ENCODE assay signal across 23 cellular contexts in genomic region chr1:39441797-39442196, GRCh38. TPM values are rescaled to one million over a fixed set of nuclear protein-coding genes. Genes with fewer than 3 reads are reported as not detected.
DNase-seq lines count a peak whose midpoint lies in the region; ATAC-seq, FAIRE-seq and TF ChIP-seq lines count a peak whose summit lies in the region.
"Had no signal": no experiment of that assay in that cellular context is flagged by ENCODE, and none has a peak within 500 bp of the region (broad histone marks: within the 10 kb centered on the region; RNA-seq: fewer than 3 reads in every experiment).

No MANE protein-coding gene starts in this region.

- BruUV-seq in HepG2 (replicated peaks; lab: Mats Ljungman, UMichigan) (no TSS peak), OCI-LY7 (replicated peaks; lab: Mats Ljungman, UMichigan) (no TSS peak)

- H3K4me3 ChIP-seq in liver (ENCODE audit: low read depth in 1 of 3, low read length in 3 of 3) (no peak overlapping the region), HepG2 (replicated peaks in 1 of 3; ENCODE audit: insufficient read depth in 1 of 3, low read depth in 2 of 3, low read length in 3 of 3) (no peak overlapping the region), OCI-LY7 (ENCODE audit: low read depth, low read length, poor library complexity, severe bottlenecking) (no peak overlapping the region), endodermal cell (ENCODE audit: low read length) (peak overlapping the region; percentile 33), right lobe of liver (no peak overlapping the region), brain microvascular endothelial cell (ENCODE audit: low read depth, low read length) (no peak overlapping the region)
- H3K4me3 ChIP-seq: GM23248, HAP-1 had no signal

- H3K27ac Mint-ChIP-seq in endodermal cell = no peak overlapping the region
- H3K27ac Mint-ChIP-seq: IgD-negative memory B cell had no signal

- H3K4me3 Mint-ChIP-seq in endodermal cell = no peak overlapping the region
- H3K4me3 Mint-ChIP-seq: CD4-positive, CD25-positive, alpha-beta regulatory T cell; CD8-positive, alpha-beta memory T cell; IgD-negative memory B cell had no signal

- FAIRE-seq in HepG2 (lab: Jason Lieb, UNC) = no peak
- FAIRE-seq: A204.1, D721Med, G401.6, GM12891, GM19239, HTR-8/SVneo had no signal

- H4K20me1 ChIP-seq in HepG2 (ENCODE audit: insufficient read depth, low read length) (no peaks in the 10 kb centered on the region; the same call in 1 of the 2 replicates), OCI-LY7 (ENCODE audit: insufficient read depth, low read length) (no peaks in the 10 kb centered on the region)

- H3K79me2 ChIP-seq in HepG2 (ENCODE audit: insufficient read depth, low read length) = no peaks in the 10 kb centered on the region
- H3K79me2 ChIP-seq in OCI-LY7 (ENCODE audit: insufficient read depth, low read depth, low read length) = no peaks in the 10 kb centered on the region

- ATAC-seq in HepG2 = no peak
- peak; percentile 75 to 92 (median 84) for ATAC-seq in right lobe of liver

- H2AFZ ChIP-seq in HepG2 (ENCODE audit: low read length) (no peak overlapping the region), OCI-LY7 (ENCODE audit: low read length) (no peak overlapping the region)
- H2AFZ ChIP-seq: GM23248 had no signal

- peaks cover 72% of the 10 kb centered on the region for H3K36me3 Mint-ChIP-seq in endodermal cell (ENCODE audit: low read depth)

- H3K4me1 ChIP-seq in liver (ENCODE audit: control insufficient read depth in 4 of 4, insufficient read depth in 4 of 4, low read length in 3 of 4) (peaks cover 5 to 14% (median 7%) of the 10 kb centered on the region in 4 donors), HepG2 (ENCODE audit: insufficient read depth, low read length) (no peaks in the 10 kb centered on the region), OCI-LY7 (ENCODE audit: insufficient read depth, low read length, poor library complexity, severe bottlenecking) (no peaks in the 10 kb centered on the region), endodermal cell (ENCODE audit: control insufficient read depth, insufficient read depth, low read length) (peaks cover 6% of the 10 kb centered on the region), right lobe of liver (peaks cover 0 to 18% (median 5%) of the 10 kb centered on the region in 4 donors)
- H3K4me1 ChIP-seq: BE2C, HAP-1 had no signal

- no peaks in the 10 kb centered on the region for H3K27me3 Mint-ChIP-seq in endodermal cell (ENCODE audit: insufficient read depth)
- H3K27me3 Mint-ChIP-seq: CD4-positive, CD25-positive, alpha-beta regulatory T cell; CD8-positive, alpha-beta memory T cell; IgD-negative memory B cell had no signal

- no peak for TF ChIP-seq EP300 in HepG2 (IDR thresholded peaks at IDR 0.05; ENCODE audit: low read depth in 2 of 2, low read length in 2 of 2)
- no peak for TF ChIP-seq EP300 in HepG2 (CRISPR knock-in tag; IDR thresholded peaks at IDR 0.05; ENCODE audit: borderline replicate concordance)

- in situ Hi-C loops in HepG2 (cut with HindIII; ENCODE audit: extremely low pct_ligation_motif_present, low pct_unique_long_range_greater_than_20kb) (no loop called here), brain microvascular endothelial cell (cut with HindIII; ENCODE audit: low pct_ligation_motif_present, low sequenced_read_pairs) (no loop called here)

- H3K4me1 Mint-ChIP-seq in endodermal cell = peaks cover 24% of the 10 kb centered on the region
- H3K4me1 Mint-ChIP-seq: CD4-positive, CD25-positive, alpha-beta regulatory T cell; CD8-positive, alpha-beta memory T cell; IgD-negative memory B cell had no signal

- no peak for TF ChIP-seq CTCF in liver (IDR thresholded peaks at IDR 0.05; ENCODE audit: low read depth, low read length, missing input control)
- TF ChIP-seq CTCF in HepG2 (CRISPR knock-in tag; IDR thresholded peaks at IDR 0.05) = no peak
- TF ChIP-seq CTCF in OCI-LY7 (conservative IDR thresholded peaks at IDR 0.05; ENCODE audit: low read length) = 0 out of 2 replicates have a peak, but pooled peaks have one; percentile 10
- TF ChIP-seq CTCF in endodermal cell (conservative IDR thresholded peaks at IDR 0.05) = peak; percentile 50
- TF ChIP-seq CTCF in right lobe of liver (IDR thresholded peaks at IDR 0.05) = peak in 3 of 4 donors; percentile 9 to 28 (median 26)
- no peak for TF ChIP-seq CTCF in brain microvascular endothelial cell (IDR thresholded peaks at IDR 0.05; ENCODE audit: low read depth, low read length, missing control alignments)

- no peaks in the 10 kb centered on the region for H3K9me2 ChIP-seq in OCI-LY7 (ENCODE audit: insufficient read depth, low read length)

- DNase-seq in HepG2 (ENCODE audit: low spot score) (no peak), OCI-LY7 (ENCODE audit: low spot score) (no peak), endodermal cell (no peak), right lobe of liver (no peak), pons (ENCODE audit: low spot score) (no peak), brain microvascular endothelial cell (no peak)
- DNase-seq: ACHN; BE2C; C1 segment of cervical spinal cord; CD4-positive, CD25-positive, alpha-beta regulatory T cell; CD8-positive, alpha-beta memory T cell; COR-L47; GM23248 had no signal

- no peak for TF ChIP-seq POLR2A in HepG2 (IDR thresholded peaks at IDR 0.05; ENCODE audit: insufficient read depth in 1 of 2, low read depth in 2 of 2, low read length in 2 of 2)
- no peak for TF ChIP-seq POLR2A in right lobe of liver (IDR thresholded peaks at IDR 0.05)

- H3K9me3 ChIP-seq in liver (ENCODE audit: control insufficient read depth in 4 of 4, low read length in 3 of 4) (no peaks in the 10 kb centered on the region), HepG2 (ENCODE audit: low read length) (no peaks in the 10 kb centered on the region), OCI-LY7 (ENCODE audit: low read length) (no peaks in the 10 kb centered on the region), endodermal cell (ENCODE audit: control insufficient read depth, low read length) (peaks cover 5% of the 10 kb centered on the region), right lobe of liver (no peaks in the 10 kb centered on the region)
- H3K9me3 ChIP-seq: BE2C, HAP-1 had no signal

- peak; percentile 25 to 36 for TF ChIP-seq RAD21 in liver (IDR thresholded peaks at IDR 0.05)
- TF ChIP-seq RAD21 in HepG2 (CRISPR knock-in tag; IDR thresholded peaks at IDR 0.05) = no peak

- POLR2A ChIA-PET in HepG2 (lab: Yijun Ruan, JAX) (no interaction called here), OCI-LY7 (lab: Charles Lee) (interaction anchor here (0.9 to 1.4 kb wide), 2 partner anchors 16 to 105 kb away, joined by 3 read pairs; no protein-coding TSS in a partner anchor)

- H3K27me3 ChIP-seq in liver (ENCODE audit: control insufficient read depth in 4 of 4, insufficient read depth in 4 of 4, low read length in 3 of 4) (no peaks in the 10 kb centered on the region), HepG2 (ENCODE audit: control insufficient read depth in 1 of 2, insufficient read depth in 2 of 2, low read length in 2 of 2) (no peaks in the 10 kb centered on the region), endodermal cell (ENCODE audit: control insufficient read depth, insufficient read depth, low read length, poor library complexity, severe bottlenecking) (no peaks in the 10 kb centered on the region), right lobe of liver (no peaks in the 10 kb centered on the region), brain microvascular endothelial cell (replicated peaks) (no peaks in the 10 kb centered on the region)
- H3K27me3 ChIP-seq: BE2C had no signal

- H3K9ac ChIP-seq in liver (ENCODE audit: low read depth in 1 of 2, low read length in 2 of 2) = no peak overlapping the region
- no peak overlapping the region for H3K9ac ChIP-seq in HepG2 (ENCODE audit: insufficient read depth, low read depth, low read length)
- H3K9ac ChIP-seq in endodermal cell (ENCODE audit: extremely low read depth, low read length, poor library complexity, severe bottlenecking) = no peak overlapping the region
- H3K9ac ChIP-seq: GM23248 had no signal

- H3K36me3 ChIP-seq in liver (ENCODE audit: control insufficient read depth in 4 of 4, insufficient read depth in 3 of 4, low read depth in 1 of 4, low read length in 3 of 4) (peaks cover 9 to 80% (median 63%) of the 10 kb centered on the region in 4 donors), HepG2 (replicated peaks in 1 of 2; ENCODE audit: control insufficient read depth in 1 of 2, insufficient read depth in 2 of 2, low read length in 2 of 2) (peaks cover 43 to 78% of the 10 kb centered on the region in 2 experiments), OCI-LY7 (ENCODE audit: insufficient read depth, low read length) (peaks cover 87% of the 10 kb centered on the region), endodermal cell (ENCODE audit: control insufficient read depth, insufficient read depth, low read length) (peaks cover 91% of the 10 kb centered on the region), right lobe of liver (peaks cover 0 to 83% (median 46%) of the 10 kb centered on the region in 4 donors), brain microvascular endothelial cell (replicated peaks) (peaks cover 88% of the 10 kb centered on the region)

- CTCF ChIA-PET in HepG2 (lab: Yijun Ruan, JAX; ENCODE audit: low intra/inter-chr PET ratio, low total read pairs) = no interaction called here
- CTCF ChIA-PET in OCI-LY7 (lab: Charles Lee; ENCODE audit: unreplicated experiment) = no interaction called here

- intact Hi-C loops in HepG2 (cut with micrococcal nuclease; ENCODE audit: unreplicated experiment) (no loop called here), OCI-LY7 (cut with micrococcal nuclease; ENCODE audit: unreplicated experiment) (no loop called here), right lobe of liver (cut with DNase I) (no loop called here)

- no peak overlapping the region for H3K4me2 ChIP-seq in HepG2 (ENCODE audit: low read depth, low read length)
- H3K4me2 ChIP-seq in OCI-LY7 (ENCODE audit: low read length) = no peak overlapping the region

- H3K27ac ChIP-seq in liver (ENCODE audit: low read depth in 1 of 2, low read length in 2 of 2) (peak overlapping the region in 1 of 2 donors; percentile 30), HepG2 (ENCODE audit: extremely low read length, insufficient read depth, low read length) (no peak overlapping the region), OCI-LY7 (ENCODE audit: low read depth, low read length, poor library complexity, severe bottlenecking) (no peak overlapping the region), endodermal cell (ENCODE audit: low read depth, low read length) (no peak overlapping the region), right lobe of liver (no peak overlapping the region), brain microvascular endothelial cell (no peak overlapping the region)
- H3K27ac ChIP-seq: GM23248 had no signal

- H3K9me3 Mint-ChIP-seq in endodermal cell = no peaks in the 10 kb centered on the region
- H3K9me3 Mint-ChIP-seq: CD4-positive, CD25-positive, alpha-beta regulatory T cell; CD8-positive, alpha-beta memory T cell; IgD-negative memory B cell had no signal

RNA-seq across cellular contexts. Expression of gene BMP8A, which starts 49.6 kb away (rescaled TPM):
- total RNA-seq in liver = not detected
- polyA plus RNA-seq in liver = not detected
- not detected in 2 replicates for total RNA-seq in HepG2 (2016; rRNA removed; fragmentation: Illumina TruSeq; extraction: Trizol)
- not detected in 2 replicates for total RNA-seq in HepG2 (2016; cell fraction: cytosol; rRNA removed; fragmentation: Illumina TruSeq; extraction: Trizol; ENCODE audit: low read depth)
- total RNA-seq in HepG2 (2016; cell fraction: insoluble cytoplasmic fraction; rRNA removed; fragmentation: Illumina TruSeq; extraction: Trizol) = not detected in 2 replicates
- total RNA-seq in HepG2 (2016; cell fraction: membrane; rRNA removed; fragmentation: Illumina TruSeq; extraction: Trizol) = not detected in 2 replicates
- not detected in 2 replicates for total RNA-seq in HepG2 (2016; cell fraction: nucleus; rRNA removed; fragmentation: Illumina TruSeq; extraction: Trizol)
- polyA plus RNA-seq in HepG2 (2011; rRNA removed) = 0.05 TPM in 1 of 2 replicates, not detected in the other
- not detected in 2 replicates for polyA plus RNA-seq in HepG2 (2011; cell fraction: cytosol; rRNA removed)
- polyA plus RNA-seq in HepG2 (2011; cell fraction: nucleus; rRNA removed) = 0.13 TPM in 1 of 2 replicates, not detected in the other
- 0.08 TPM in 1 of 2 replicates, not detected in the other for polyA plus RNA-seq in HepG2 (2012)
- polyA plus RNA-seq in HepG2 (2016; cell fraction: cytosol; fragmentation: Illumina TruSeq; extraction: Trizol; ENCODE audit: low read depth) = 0.07 TPM in 1 of 2 replicates, not detected in the other
- not detected in 2 replicates for polyA plus RNA-seq in HepG2 (2016; cell fraction: insoluble cytoplasmic fraction; fragmentation: Illumina TruSeq; extraction: Trizol; ENCODE audit: low read depth)
- polyA plus RNA-seq in HepG2 (2016; cell fraction: membrane; fragmentation: Illumina TruSeq; extraction: Trizol; ENCODE audit: low read depth) = not detected in 2 replicates
- polyA plus RNA-seq in HepG2 (2016; cell fraction: nucleus; fragmentation: Illumina TruSeq; extraction: Trizol; ENCODE audit: insufficient read depth, low read depth) = not detected in 2 replicates
- polyA minus RNA-seq in HepG2 (2011; rRNA and poly(A)+ RNA removed; ENCODE audit: low replicate concordance) = 0.09 TPM in 1 of 2 replicates, not detected in the other
- not detected in 2 replicates for polyA minus RNA-seq in HepG2 (2011; cell fraction: cytosol; rRNA and poly(A)+ RNA removed)
- polyA minus RNA-seq in HepG2 (2011; cell fraction: nucleus; rRNA and poly(A)+ RNA removed) = not detected in 2 replicates
- 0.32 and 0.64 TPM in 2 replicates for total RNA-seq in OCI-LY7 (2014; rRNA removed; shearing (Covaris generic))
- total RNA-seq in OCI-LY7 (2022) = 0.44 TPM in 1 of 2 replicates, not detected in the other
- total RNA-seq in endodermal cell = under 1 TPM; 0.66 to 0.75 TPM
- 0.18 TPM for polyA plus RNA-seq in endodermal cell (2013, experiment 1 of 2)
- polyA plus RNA-seq in endodermal cell (2013, experiment 2 of 2) = not detected
- total RNA-seq in right lobe of liver = under 1 TPM in 2 of 6 experiments, not detected in 4; 0.18 to 0.80 TPM
- total RNA-seq: GM23248, H4 had no signal
- polyA plus RNA-seq: CD4-positive, CD25-positive, alpha-beta regulatory T cell; CD8-positive, alpha-beta memory T cell; GM23248 had no signal

Comparison
In these comparisons a context has a peak if more than half of its experiments do, and no peak if none do; other contexts are left out.
1. CTCF ChIP-seq: peak in OCI-LY7 (single experiment), endodermal cell (single experiment) and right lobe of liver (3 of 4); none in liver (single experiment), HepG2 (single experiment) and brain microvascular endothelial cell (single experiment).